ENCODE assay signal across 28 cellular contexts in the genomic region with DNA sequence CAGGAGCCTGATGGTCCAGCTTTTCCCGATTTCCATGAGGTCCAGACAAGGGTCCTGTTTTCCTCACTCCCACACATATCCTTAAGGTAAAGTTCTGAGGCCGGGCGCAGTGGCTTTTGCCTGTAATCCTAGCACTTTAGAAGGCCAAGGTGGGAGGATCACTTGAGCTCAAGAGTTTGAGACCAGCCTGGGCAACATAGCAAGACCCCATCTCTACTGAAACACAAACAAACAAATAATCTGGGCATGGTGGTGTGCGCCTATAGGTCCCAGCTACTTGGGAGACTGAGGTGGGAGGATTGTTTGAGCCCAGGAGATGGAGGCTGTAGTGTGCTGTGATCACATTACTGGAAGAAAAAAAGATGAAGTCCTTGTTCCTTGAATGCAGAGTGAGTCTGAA. TPM values are rescaled to one million over a fixed set of nuclear protein-coding genes. Genes with fewer than 3 reads are reported as not detected.
"Had no signal": no experiment of that assay in that cellular context is flagged by ENCODE, and none has a peak within 500 bp of the region (broad histone marks: within the 10 kb centered on the region; RNA-seq: fewer than 3 reads in every experiment).

No MANE protein-coding gene starts in this region.

- H3K27ac ChIP-seq: stomach, suprapubic skin, testis, thoracic aorta, thyroid gland, tibial artery, tibial nerve, transverse colon, upper lobe of left lung, upper lobe of right lung, uterus, vagina had no signal

- H3K4me3 ChIP-seq: stomach, suprapubic skin, testis, thoracic aorta, thyroid gland, tibial artery, tibial nerve, transverse colon, upper lobe of left lung, upper lobe of right lung, uterus, vagina had no signal

- H3K4me1 ChIP-seq: suprapubic skin, transverse colon, uterus, vagina had no signal

- DNase-seq: stimulated activated CD4-positive, alpha-beta T cell treated with anti-CD3 and anti-CD28 coated beads, Interleukin-2, amount 100 ng/mL, for 48 hours; stimulated activated CD4-positive, alpha-beta T cell treated with anti-CD3 and anti-CD28 coated beads, Interleukin-4, amount 100 ng/mL, for 1 hour; stimulated activated CD4-positive, alpha-beta T cell treated with anti-CD3 and anti-CD28 coated beads, Interleukin-4, amount 100 ng/mL, for 24 hours; stimulated activated CD4-positive, alpha-beta T cell treated with anti-CD3 and anti-CD28 coated beads, Interleukin-4, amount 100 ng/mL, for 4 hours; stimulated activated CD8-positive, alpha-beta memory T cell treated with anti-CD3 and anti-CD28 coated beads, Interleukin-4, amount 100 ng/mL, for 48 hours; stimulated activated naive B cell treated with anti-CD40 and anti-IgM and Interleukin-4, amounts not matched to agents 10 μg/mL and 1 μg/mL and 100 μg/mL, for 72 hours; stimulated activated naive CD4-positive, alpha-beta T cell; stimulated activated naive CD4-positive, alpha-beta T cell treated with Interleukin-2 at 50 U/mL for 16 hours; stimulated activated naive CD8-positive, alpha-beta T cell treated with anti-CD3 and anti-CD28 coated beads, Interleukin-15, amount 100 ng/mL, for 72 hours; stimulated activated naive CD8-positive, alpha-beta T cell treated with anti-CD3 and anti-CD28 coated beads, Interleukin-15, Interleukin-2, amounts not matched to agents 100 U/mL and 50 U/mL, for 24 hours; stomach; substantia nigra; testis; thyroid gland; tibial artery; transverse colon; trophoblast cell; upper lobe of left lung; upper lobe of right lung; uterus had no signal

- H3K9me3 ChIP-seq: suprapubic skin, testis, thoracic aorta, thyroid gland, tibial artery, tibial nerve, transverse colon, upper lobe of left lung, upper lobe of right lung, uterus, vagina had no signal

- FAIRE-seq: urothelium cell line had no signal

- H3K36me3 ChIP-seq: stomach, suprapubic skin, thoracic aorta, thyroid gland, tibial artery, tibial nerve, transverse colon, upper lobe of left lung, upper lobe of right lung, uterus, vagina had no signal

- ATAC-seq: stimulated activated effector memory CD8-positive, alpha-beta T cell treated with anti-CD3 and anti-CD28 coated beads, Interleukin-12 subunit alpha, Interleukin-12 subunit beta, amount 100 ng/mL, for 72 hours; stimulated activated memory B cell treated with anti-CD40 and anti-IgM and Interleukin-4, amounts not matched to agents 10 μg/mL and 1 μg/mL and 100 μg/mL, for 72 hours; stimulated activated naive B cell treated with anti-CD40 and anti-IgM and Interleukin-4, amounts not matched to agents 10 μg/mL and 1 μg/mL and 100 μg/mL, for 72 hours; stimulated activated naive CD8-positive, alpha-beta T cell treated with anti-CD3 and anti-CD28 coated beads, Interleukin-15, amount 100 ng/mL, for 72 hours; stimulated activated naive CD8-positive, alpha-beta T cell treated with anti-CD3 and anti-CD28 coated beads, Interleukin-15, Interleukin-2, amounts not matched to agents 100 U/mL and 50 U/mL, for 24 hours; upper lobe of right lung had no signal

- H3K27me3 ChIP-seq: stomach, suprapubic skin, testis, thyroid gland, tibial nerve, transverse colon, upper lobe of left lung, upper lobe of right lung, uterus, vagina had no signal

RNA-seq across cellular contexts. Expression of gene IYD, which starts 53.2 kb away (rescaled TPM):
- total RNA-seq: temporal lobe, uterus, vagina had no signal
